Comparison of ENCODE assay signal across 8 cellular contexts in the genomic region with DNA sequence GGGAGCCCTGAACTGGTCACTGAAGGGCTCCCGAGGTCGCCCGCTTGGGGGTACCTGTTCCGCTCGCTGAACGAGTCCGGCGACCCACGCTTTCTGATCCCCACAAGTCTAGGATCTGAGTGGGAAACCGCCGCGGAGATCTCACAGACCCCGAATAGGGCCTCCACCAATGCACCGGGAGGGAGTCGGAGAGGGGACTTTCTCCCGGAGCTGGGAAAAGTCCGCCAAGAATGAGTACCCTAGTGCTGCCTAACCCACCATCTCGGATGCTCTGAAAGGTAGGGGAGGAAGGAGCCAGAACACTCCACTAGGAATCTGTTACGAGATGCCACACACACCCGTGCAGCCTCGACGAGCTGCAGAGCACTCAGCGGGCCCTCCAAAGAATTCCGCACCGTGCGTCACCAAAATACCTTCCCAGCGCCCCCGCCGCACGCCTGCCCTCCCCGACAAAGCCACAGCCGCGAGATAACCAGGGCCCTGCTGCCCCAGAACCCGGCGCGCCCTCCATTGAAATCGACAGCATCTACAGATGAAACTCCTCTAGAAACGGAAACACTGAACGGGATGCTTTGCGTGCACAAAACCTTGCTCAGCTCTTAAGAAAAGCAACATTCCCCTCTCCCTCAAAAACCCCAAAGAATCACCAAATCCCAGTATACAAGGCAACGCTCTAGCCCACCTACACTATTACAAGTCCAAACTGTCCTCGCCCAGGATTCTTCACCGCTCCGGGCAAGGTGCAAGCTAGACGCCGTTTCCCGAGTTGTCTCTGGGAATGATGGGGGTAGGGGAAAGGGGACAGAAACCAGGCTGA. TPM values are rescaled to one million over a fixed set of nuclear protein-coding genes. Genes with fewer than 3 reads are reported as not detected.
DNase-seq lines count a peak whose midpoint lies in the region; ATAC-seq and TF ChIP-seq lines count a peak whose summit lies in the region.

No MANE protein-coding gene starts in this region.

- no peak for TF ChIP-seq CTCF in brain (conservative IDR thresholded peaks at IDR 0.05)
- no peak for TF ChIP-seq CTCF in kidney epithelial cell (IDR thresholded peaks at IDR 0.05; ENCODE audit: insufficient read depth, low read length, poor library complexity, severe bottlenecking)

- H3K36me3 Mint-ChIP-seq in CD8-positive, alpha-beta memory T cell, result no peaks in the 10 kb centered on the region
- H3K36me3 Mint-ChIP-seq in brain, result no peaks in the 10 kb centered on the region

- CTCF ChIA-PET in CD8-positive, alpha-beta memory T cell (lab: Charles Lee), result interaction anchor here (1.0 to 1.1 kb wide), 2 partner anchors 1465 to 1467 kb away, joined by 3 to 7 read pairs; no protein-coding TSS in a partner anchor

- no peak for ATAC-seq in stimulated activated naive CD8-positive, alpha-beta T cell treated with anti-CD3 and anti-CD28 coated beads, Interleukin-15, amount 100 ng/mL, for 72 hours
- ATAC-seq in GM18861 (IDR thresholded peaks at IDR 0.05; ENCODE audit: unreplicated experiment), result no peak

- DNase-seq in CD8-positive, alpha-beta memory T cell, result no peak
- DNase-seq in MG63 (peak; percentile 69), kidney epithelial cell (ENCODE audit: low read depth) (no peak), DMS79 treated with DMSO at 0.1 percent for 48 hours (lab: John Stamatoyannopoulos, UW) (no peak), NCI-H446 treated with DMSO at 0.1 percent for 48 hours (lab: John Stamatoyannopoulos, UW) (no peak)
- peak in 1 of 2 donors; percentile 22 for DNase-seq in stimulated activated naive CD8-positive, alpha-beta T cell treated with anti-CD3 and anti-CD28 coated beads, Interleukin-15, amount 100 ng/mL, for 72 hours

- no peak overlapping the region for H3K27ac ChIP-seq in CD8-positive, alpha-beta memory T cell (ENCODE audit: low read depth, low read length)

- H3K36me3 ChIP-seq in CD8-positive, alpha-beta memory T cell (ENCODE audit: insufficient read depth, low read length), result no peaks in the 10 kb centered on the region
- H3K36me3 ChIP-seq in MG63, result no peaks in the 10 kb centered on the region
- H3K36me3 ChIP-seq in kidney epithelial cell (ENCODE audit: control insufficient read depth, insufficient read depth, low read length), result no peaks in the 10 kb centered on the region

- peak overlapping the region; percentile 47 to 87 (median 79) for H3K4me3 Mint-ChIP-seq in CD8-positive, alpha-beta memory T cell
- H3K4me3 Mint-ChIP-seq in brain, result peak overlapping the region; percentile 82 to 91 (median 87)
- peak overlapping the region; percentile 79 to 82 for H3K4me3 Mint-ChIP-seq in stimulated activated naive CD8-positive, alpha-beta T cell treated with anti-CD3 and anti-CD28 coated beads, Interleukin-15, amount 100 ng/mL, for 72 hours

- H3K27me3 ChIP-seq in CD8-positive, alpha-beta memory T cell (ENCODE audit: insufficient read depth, low read length, poor library complexity, severe bottlenecking), result peaks cover 50% of the 10 kb centered on the region
- H3K27me3 ChIP-seq in MG63, result no peaks in the 10 kb centered on the region
- H3K27me3 ChIP-seq in kidney epithelial cell (ENCODE audit: control insufficient read depth, insufficient read depth, low read length), result peaks cover 16% of the 10 kb centered on the region

- H3K27me3 Mint-ChIP-seq in CD8-positive, alpha-beta memory T cell, result peaks cover 62 to 89% of the 10 kb centered on the region in 2 donors
- H3K27me3 Mint-ChIP-seq in brain, result peaks cover 94% of the 10 kb centered on the region
- peaks cover 92% of the 10 kb centered on the region for H3K27me3 Mint-ChIP-seq in stimulated activated naive CD8-positive, alpha-beta T cell treated with anti-CD3 and anti-CD28 coated beads, Interleukin-15, amount 100 ng/mL, for 72 hours

- H3K4me1 ChIP-seq in CD8-positive, alpha-beta memory T cell (ENCODE audit: insufficient read depth, low read length), result peaks cover 45% of the 10 kb centered on the region

- H3K27ac Mint-ChIP-seq in CD8-positive, alpha-beta memory T cell, result peak overlapping the region in 2 of 8 donors; percentile 13 to 48
- peak overlapping the region in 3 of 5 experiments; percentile 80 to 84 (median 84) for H3K27ac Mint-ChIP-seq in brain
- no peak overlapping the region for H3K27ac Mint-ChIP-seq in stimulated activated naive CD8-positive, alpha-beta T cell treated with anti-CD3 and anti-CD28 coated beads, Interleukin-15, amount 100 ng/mL, for 72 hours

- peaks cover 58 to 67% (median 58%) of the 10 kb centered on the region in 3 donors for H3K4me1 Mint-ChIP-seq in CD8-positive, alpha-beta memory T cell
- peaks cover 69% of the 10 kb centered on the region for H3K4me1 Mint-ChIP-seq in brain
- peaks cover 65% of the 10 kb centered on the region for H3K4me1 Mint-ChIP-seq in stimulated activated naive CD8-positive, alpha-beta T cell treated with anti-CD3 and anti-CD28 coated beads, Interleukin-15, amount 100 ng/mL, for 72 hours

- H3K9me3 ChIP-seq in CD8-positive, alpha-beta memory T cell (ENCODE audit: low read length), result no peaks in the 10 kb centered on the region
- H3K9me3 ChIP-seq in MG63, result no peaks in the 10 kb centered on the region

- POLR2A ChIA-PET in CD8-positive, alpha-beta memory T cell (lab: Charles Lee), result interaction anchor here (0.6 kb wide), 1 partner anchor 381 kb away, joined by 5 read pairs; no protein-coding TSS in a partner anchor

- peak overlapping the region; percentile 32 for H3K4me3 ChIP-seq in CD8-positive, alpha-beta memory T cell (ENCODE audit: low read length)
- H3K4me3 ChIP-seq in MG63 (peak overlapping the region; percentile 73), kidney epithelial cell (ENCODE audit: low read depth, low read length) (peak overlapping the region; percentile 65)

- no peaks in the 10 kb centered on the region for H3K9me3 Mint-ChIP-seq in CD8-positive, alpha-beta memory T cell
- H3K9me3 Mint-ChIP-seq in brain, result no peaks in the 10 kb centered on the region
- H3K9me3 Mint-ChIP-seq in stimulated activated naive CD8-positive, alpha-beta T cell treated with anti-CD3 and anti-CD28 coated beads, Interleukin-15, amount 100 ng/mL, for 72 hours, result no peaks in the 10 kb centered on the region

RNA-seq across cellular contexts. Expression of gene COL12A1, which starts 0.7 kb away (rescaled TPM):
- not detected for total RNA-seq in CD8-positive, alpha-beta memory T cell
- polyA plus RNA-seq in CD8-positive, alpha-beta memory T cell, result not detected
- 37.5 and 50.4 TPM in 2 replicates for total RNA-seq in MG63 (2014; rRNA removed; shearing (Covaris generic); ENCODE audit: low replicate concordance)
- polyA plus RNA-seq in brain (ENCODE audit: insufficient read depth, low read depth, low replicate concordance), result 0.63 TPM
- total RNA-seq in kidney epithelial cell, result 19.2 and 24.3 TPM in 2 replicates

RNA-seq across cellular contexts. Expression of gene COX7A2, which starts 38.4 kb away (rescaled TPM):
- total RNA-seq in CD8-positive, alpha-beta memory T cell, result 100 to 1,000 TPM; 504 to 527 TPM
- polyA plus RNA-seq in CD8-positive, alpha-beta memory T cell, result 853 TPM
- 187 and 302 TPM in 2 replicates for total RNA-seq in MG63 (2014; rRNA removed; shearing (Covaris generic); ENCODE audit: low replicate concordance)
- 701 TPM for polyA plus RNA-seq in brain (ENCODE audit: insufficient read depth, low read depth, low replicate concordance)
- 171 and 181 TPM in 2 replicates for total RNA-seq in kidney epithelial cell

Comparison
In these comparisons a context has a peak if more than half of its experiments do, and no peak if none do; other contexts are left out.
1. H3K27ac Mint-ChIP-seq: peak in brain (3 of 5); none in stimulated activated naive CD8-positive, alpha-beta T cell treated with anti-CD3 and anti-CD28 coated beads, Interleukin-15, amount 100 ng/mL, for 72 hours (0 of 2).
2. RNA of gene COL12A1, which starts 0.7 kb away (total RNA-seq): 37.5 to 50.4 TPM in MG63 and 19.2 to 24.3 TPM in kidney epithelial cell; not detected in CD8-positive, alpha-beta memory T cell; every median in the first group is over 10 times any median in the second.
3. Peak in every context shown above with its lines, with median percentiles within 50 percentile points of each other: H3K4me3 ChIP-seq and H3K4me3 Mint-ChIP-seq.